ENCODE assay signal across 13 cellular contexts in genomic region chr3:143998266-143998665, GRCh38. TPM values are rescaled to one million over a fixed set of nuclear protein-coding genes. Genes with fewer than 3 reads are reported as not detected.
DNase-seq lines count a peak whose midpoint lies in the region; ATAC-seq, FAIRE-seq and TF ChIP-seq lines count a peak whose summit lies in the region.
"Had no signal": no experiment of that assay in that cellular context is flagged by ENCODE, and none has a peak within 500 bp of the region (broad histone marks: within the 10 kb centered on the region; RNA-seq: fewer than 3 reads in every experiment).

No MANE protein-coding gene starts in this region.

- no peak overlapping the region for H3K4ac ChIP-seq in mesenchymal stem cell (ENCODE audit: low read depth in 1 of 2, low read length in 2 of 2)

- H3K27ac ChIP-seq in mesenchymal stem cell (ENCODE audit: low read length, poor library complexity, severe bottlenecking), result no peak overlapping the region
- H3K27ac ChIP-seq: thoracic aorta, VCaP had no signal

- no peak overlapping the region for H3K4me3 ChIP-seq in mesenchymal stem cell (ENCODE audit: insufficient read depth in 1 of 2, low read depth in 1 of 2, low read length in 2 of 2)
- H3K4me3 ChIP-seq: thoracic aorta had no signal

- no peak overlapping the region for H2BK12ac ChIP-seq in mesenchymal stem cell (ENCODE audit: low read length in 2 of 2)

- H2AK5ac ChIP-seq in mesenchymal stem cell (ENCODE audit: low read length, severe bottlenecking), result no peak overlapping the region

- H3K79me1 ChIP-seq in mesenchymal stem cell (replicated peaks; ENCODE audit: low read length, poor library complexity, severe bottlenecking), result no peaks in the 10 kb centered on the region

- no peak overlapping the region for H2AFZ ChIP-seq in mesenchymal stem cell (ENCODE audit: low read depth, low read length)

- no peak overlapping the region for H3K14ac ChIP-seq in mesenchymal stem cell (ENCODE audit: low read length in 2 of 2)

- ATAC-seq in HG02759 (IDR thresholded peaks at IDR 0.05; ENCODE audit: unreplicated experiment) (peak; percentile 63), HG02840 (IDR thresholded peaks at IDR 0.05; ENCODE audit: low FRiP score, unreplicated experiment) (no peak)
- ATAC-seq: activated T-helper 17 cell treated with anti-CD3 and anti-CD28 coated beads, Interleukin-2, amount 50 U/mL, for 72 hours; effector memory CD8-positive, alpha-beta T cell had no signal

- no peaks in the 10 kb centered on the region for H3K27me3 ChIP-seq in mesenchymal stem cell (ENCODE audit: control insufficient read depth in 1 of 2, insufficient read depth in 1 of 2, low read length in 2 of 2)

- no peak overlapping the region for H2BK5ac ChIP-seq in mesenchymal stem cell (ENCODE audit: low read depth, low read length, poor library complexity, severe bottlenecking)

- no peak overlapping the region for H3K23ac ChIP-seq in mesenchymal stem cell (ENCODE audit: low read length in 2 of 2)

- no peak overlapping the region for H3K9ac ChIP-seq in mesenchymal stem cell (ENCODE audit: low read length)

- H3K4me2 ChIP-seq in mesenchymal stem cell (ENCODE audit: low read length, poor library complexity, severe bottlenecking), result no peak overlapping the region

- H3K36me3 ChIP-seq in mesenchymal stem cell (ENCODE audit: control insufficient read depth in 1 of 2, insufficient read depth in 2 of 2, low read depth in 1 of 2, low read length in 2 of 2), result no peaks in the 10 kb centered on the region
- H3K36me3 ChIP-seq: thoracic aorta had no signal

- WGBS in mesenchymal stem cell, result 85% methylated on average over 3 of the region's 6 CpGs

- no peaks in the 10 kb centered on the region for H3K9me3 ChIP-seq in mesenchymal stem cell (ENCODE audit: control insufficient read depth, low read length)
- H3K9me3 ChIP-seq: thoracic aorta had no signal

- H3K4me1 ChIP-seq in mesenchymal stem cell (ENCODE audit: control insufficient read depth, insufficient read depth, low read depth, low read length), result peaks cover 6% of the 10 kb centered on the region

- H3K18ac ChIP-seq in mesenchymal stem cell (ENCODE audit: low read depth in 1 of 2, low read length in 2 of 2), result no peak overlapping the region

- no peak overlapping the region for H2BK120ac ChIP-seq in mesenchymal stem cell (ENCODE audit: low read depth, low read length)

- H2BK15ac ChIP-seq in mesenchymal stem cell (ENCODE audit: low read depth, poor library complexity, severe bottlenecking), result no peak overlapping the region

- no peak for TF ChIP-seq POLR2A in GM12891 (IDR thresholded peaks at IDR 0.05; ENCODE audit: low read depth, low read length)

- no peak overlapping the region for H4K8ac ChIP-seq in mesenchymal stem cell (ENCODE audit: low read length)

- FAIRE-seq in GM12891 (lab: Jason Lieb, UNC), result peak; percentile 47

- H4K91ac ChIP-seq in mesenchymal stem cell (ENCODE audit: low read length), result no peak overlapping the region

- no peak for DNase-seq in GM12891 (ENCODE audit: insufficient read length, low spot score)
- peak; percentile 64 for DNase-seq in SKM-1 (lab: John Stamatoyannopoulos, UW; ENCODE audit: unreplicated experiment)
- peak; percentile 50 for DNase-seq in mesenchymal stem cell
- DNase-seq in NCI-H146 treated with DMSO at 0.1 percent for 48 hours (lab: John Stamatoyannopoulos, UW; ENCODE audit: unreplicated experiment), result no peak
- no peak for DNase-seq in SHP77 treated with DMSO at 0.1 percent for 48 hours (lab: John Stamatoyannopoulos, UW)
- DNase-seq in NCI-H2029 treated with DMSO at 0.1 percent for 48 hours (lab: John Stamatoyannopoulos, UW), result no peak
- DNase-seq: effector memory CD8-positive, alpha-beta T cell; stimulated activated CD4-positive, alpha-beta T cell treated with anti-CD3 and anti-CD28 coated beads, Interleukin-4, amount 100 ng/mL, for 1 hour had no signal

TF ChIP-seq in GM12891, 5 proteins besides CTCF, POLR2A, EP300 and RAD21:
- TF ChIP-seq PAX5 (IDR thresholded peaks at IDR 0.05; ENCODE audit: insufficient read depth, low read length, severe bottlenecking) (no peak), SPI1 (IDR thresholded peaks at IDR 0.05; ENCODE audit: low read depth, low read length) (peak; percentile 83)

RNA-seq across cellular contexts. Expression of gene DIPK2A, which starts 26.6 kb away (rescaled TPM):
- polyA plus RNA-seq in GM12891 (2012; ENCODE audit: low read depth, missing spikeins), result 5.5 TPM
- 9.7 TPM for polyA plus RNA-seq in mesenchymal stem cell (2013, experiment 1 of 2)
- polyA plus RNA-seq in mesenchymal stem cell (2013, experiment 2 of 2), result 10.4 TPM

Comparison
In these comparisons a context has a peak if more than half of its experiments do, and no peak if none do; other contexts are left out.
1. DNase-seq: peak in SKM-1 (single experiment) and mesenchymal stem cell (single experiment); none in GM12891 (single experiment), NCI-H146 treated with DMSO at 0.1 percent for 48 hours (single experiment), SHP77 treated with DMSO at 0.1 percent for 48 hours (single experiment) and NCI-H2029 treated with DMSO at 0.1 percent for 48 hours (single experiment).